39 cellular contexts compared by ENCODE assay signal in the genomic region with DNA sequence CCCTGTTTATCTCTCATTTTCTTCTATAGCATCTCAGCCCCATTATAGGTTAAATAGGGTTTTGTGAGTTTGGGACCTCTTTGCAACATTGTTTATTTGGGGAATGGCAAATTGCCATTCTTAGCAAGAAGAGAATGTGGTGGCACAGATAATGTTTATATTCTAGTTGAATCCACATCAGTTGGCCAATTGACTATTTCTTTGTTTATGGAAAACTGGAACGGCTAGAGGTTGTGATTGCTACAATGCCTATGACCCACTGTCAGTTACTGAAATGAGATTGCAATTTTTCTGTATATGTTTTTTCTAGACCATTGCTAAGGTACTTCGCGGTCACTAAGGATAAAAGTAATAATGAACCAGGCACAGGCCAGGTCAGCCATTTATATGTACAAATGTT. TPM values are rescaled to one million over a fixed set of nuclear protein-coding genes. Genes with fewer than 3 reads are reported as not detected.
"Had no signal": no experiment of that assay in that cellular context is flagged by ENCODE, and none has a peak within 500 bp of the region (broad histone marks: within the 10 kb centered on the region; RNA-seq: fewer than 3 reads in every experiment).

No MANE protein-coding gene starts in this region.

- H3K27ac Mint-ChIP-seq: activated naive CD4-positive, alpha-beta T cell treated with anti-CD3 and anti-CD28 coated beads for 36 hours; activated naive CD4-positive, alpha-beta T cell treated with anti-CD3 and anti-CD28 coated beads, Interleukin-2, amount 10 ng/mL, durations not matched to agents 7 days and 5 days; activated naive CD4-positive, alpha-beta T cell treated with anti-CD3 and anti-CD28 coated beads, Interleukin-2, amount 50 U/mL, for 24 hours; activated naive CD4-positive, alpha-beta T cell treated with anti-CD3 and anti-CD28 coated beads, Interleukin-2, amount 50 U/mL, for 72 hours; activated naive CD8-positive, alpha-beta T cell; activated naive CD8-positive, alpha-beta T cell treated with anti-CD3 and anti-CD28 coated beads for 36 hours; activated naive CD8-positive, alpha-beta T cell treated with anti-CD3 and anti-CD28 coated beads, Interleukin-2, amount 10 ng/mL, durations not matched to agents 7 days and 5 days; activated naive CD8-positive, alpha-beta T cell treated with anti-CD3 and anti-CD28 coated beads, Interleukin-2, amount 50 U/mL, for 24 hours; activated T-cell treated with anti-CD3 and anti-CD28 coated beads, Interleukin-2, amount 50 U/mL, for 24 hours; activated T-cell treated with anti-CD3 and anti-CD28 coated beads, Interleukin-2, amount 50 U/mL, for 72 hours; activated T-helper 1 cell treated with anti-CD3 and anti-CD28 coated beads, Interleukin-12 subunit alpha, Interleukin-12 subunit beta, Interleukin-2, Interleukin-4 antibody, amounts not matched to agents 30 ng/mL and 10 ng/mL and 1 ng/mL, durations not matched to agents 14 hours and 24 hours and 36 hours; activated T-helper 17 cell treated with anti-CD3 and anti-CD28 coated beads, Interleukin-2, amount 50 U/mL, for 72 hours; activated T-helper 2 cell treated with anti-CD3 and anti-CD28 coated beads, Interferon-gamma antibody, Interleukin-2, Interleukin-4, amounts not matched to agents 10 μg/mL and 5 μg/mL and 100 μg/mL, durations not matched to agents 14 hours and 24 hours and 36 hours; brain had no signal

- DNase-seq: activated effector memory CD4-positive, alpha-beta T cell treated with anti-CD3 and anti-CD28 coated beads, Interleukin-2, amount 50 U/mL, for 16 hours; activated effector memory CD4-positive, alpha-beta T cell treated with Interleukin-2 at 50 U/mL for 16 hours; activated gamma-delta T cell; activated gamma-delta T cell treated with Interleukin-2 at 50 U/mL for 16 hours; activated naive CD4-positive, alpha-beta T cell; activated naive CD4-positive, alpha-beta T cell treated with anti-CD3 and anti-CD28 coated beads for 36 hours; activated naive CD4-positive, alpha-beta T cell treated with anti-CD3 and anti-CD28 coated beads, Interleukin-2, amount 10 ng/mL, durations not matched to agents 7 days and 5 days; activated naive CD4-positive, alpha-beta T cell treated with anti-CD3 and anti-CD28 coated beads, Interleukin-2, amount 50 U/mL, for 16 hours; activated naive CD4-positive, alpha-beta T cell treated with Interleukin-2 at 50 U/mL for 16 hours; activated naive CD8-positive, alpha-beta T cell treated with anti-CD3 and anti-CD28 coated beads for 36 hours; activated naive CD8-positive, alpha-beta T cell treated with anti-CD3 and anti-CD28 coated beads, Interleukin-2, amount 10 ng/mL, durations not matched to agents 7 days and 5 days; activated naive CD8-positive, alpha-beta T cell treated with anti-CD3 and anti-CD28 coated beads, Interleukin-2, amount 50 U/mL, for 24 hours; activated T-cell treated with anti-CD3 and anti-CD28 coated beads for 4 hours; activated T-cell treated with anti-CD3 and anti-CD28 coated beads, Interleukin-2, amount 50 U/mL, for 1 hour; activated T-cell treated with anti-CD3 and anti-CD28 coated beads, Interleukin-2, amount 50 U/mL, for 24 hours; activated T-cell treated with anti-CD3 and anti-CD28 coated beads, Interleukin-2, amount 50 U/mL, for 4 hours; activated T-cell treated with anti-CD3 and anti-CD28 coated beads, Interleukin-2, amount 50 U/mL, for 48 hours; activated T-cell treated with anti-CD3 and anti-CD28 coated beads, Interleukin-2, amount 50 U/mL, for 72 hours; adrenal gland; amniotic stem cell; amygdala; anterior cingulate cortex; aorta; body of pancreas; brain microvascular endothelial cell; caudate nucleus; central memory CD4-positive, alpha-beta T cell; cerebellar nuclear complex had no signal

- H3K9me3 Mint-ChIP-seq: activated naive CD4-positive, alpha-beta T cell treated with anti-CD3 and anti-CD28 coated beads, Interleukin-2, amount 50 U/mL, for 24 hours; activated T-helper 1 cell treated with anti-CD3 and anti-CD28 coated beads, Interleukin-12 subunit alpha, Interleukin-12 subunit beta, Interleukin-2, Interleukin-4 antibody, amounts not matched to agents 30 ng/mL and 10 ng/mL and 1 ng/mL, durations not matched to agents 14 hours and 24 hours and 36 hours; activated T-helper 2 cell treated with anti-CD3 and anti-CD28 coated beads, Interferon-gamma antibody, Interleukin-2, Interleukin-4, amounts not matched to agents 10 μg/mL and 5 μg/mL and 100 μg/mL, durations not matched to agents 14 hours and 24 hours and 36 hours had no signal

- H3K27ac ChIP-seq: adrenal gland, ascending aorta, body of pancreas, brain microvascular endothelial cell, breast epithelium, cardiac muscle cell had no signal

- H3K4me3 ChIP-seq: adrenal gland, ascending aorta, body of pancreas, breast epithelium, cardiac muscle cell had no signal

- H3K9me3 ChIP-seq: adrenal gland, ascending aorta, body of pancreas had no signal

- ATAC-seq: activated naive CD4-positive, alpha-beta T cell treated with anti-CD3 and anti-CD28 coated beads, Interleukin-2, amount 50 U/mL, for 72 hours; activated naive CD8-positive, alpha-beta T cell treated with anti-CD3 and anti-CD28 coated beads, Interleukin-2, amount 50 U/mL, for 24 hours; activated T-cell treated with anti-CD3 and anti-CD28 coated beads, Interleukin-2, amount 50 U/mL, for 4 hours; activated T-cell treated with anti-CD3 and anti-CD28 coated beads, Interleukin-2, amount 50 U/mL, for 72 hours; activated T-helper 17 cell treated with anti-CD3 and anti-CD28 coated beads, Interleukin-2, amount 50 U/mL, for 72 hours; body of pancreas had no signal

- H3K36me3 ChIP-seq: adrenal gland, ascending aorta, brain microvascular endothelial cell, breast epithelium, cardiac muscle cell had no signal

- H3K36me3 Mint-ChIP-seq: activated naive CD4-positive, alpha-beta T cell treated with anti-CD3 and anti-CD28 coated beads, Interleukin-2, amount 10 ng/mL, durations not matched to agents 7 days and 5 days; activated naive CD4-positive, alpha-beta T cell treated with anti-CD3 and anti-CD28 coated beads, Interleukin-2, amount 50 U/mL, for 24 hours; activated naive CD8-positive, alpha-beta T cell; activated naive CD8-positive, alpha-beta T cell treated with anti-CD3 and anti-CD28 coated beads for 36 hours; activated naive CD8-positive, alpha-beta T cell treated with anti-CD3 and anti-CD28 coated beads, Interleukin-2, amount 10 ng/mL, durations not matched to agents 7 days and 5 days; brain had no signal

- H3K4me1 Mint-ChIP-seq: activated naive CD4-positive, alpha-beta T cell treated with anti-CD3 and anti-CD28 coated beads, Interleukin-2, amount 10 ng/mL, durations not matched to agents 7 days and 5 days; activated naive CD4-positive, alpha-beta T cell treated with anti-CD3 and anti-CD28 coated beads, Interleukin-2, amount 50 U/mL, for 24 hours; activated naive CD8-positive, alpha-beta T cell treated with anti-CD3 and anti-CD28 coated beads for 36 hours; activated naive CD8-positive, alpha-beta T cell treated with anti-CD3 and anti-CD28 coated beads, Interleukin-2, amount 10 ng/mL, durations not matched to agents 7 days and 5 days; activated naive CD8-positive, alpha-beta T cell treated with anti-CD3 and anti-CD28 coated beads, Interleukin-2, amount 50 U/mL, for 24 hours; activated T-helper 17 cell treated with anti-CD3 and anti-CD28 coated beads, Interleukin-2, amount 50 U/mL, for 72 hours; brain; central memory CD8-positive, alpha-beta T cell had no signal

- H3K4me1 ChIP-seq: adrenal gland, ascending aorta, body of pancreas, breast epithelium had no signal

- H3K27me3 Mint-ChIP-seq: activated naive CD4-positive, alpha-beta T cell treated with anti-CD3 and anti-CD28 coated beads, Interleukin-2, amount 10 ng/mL, durations not matched to agents 7 days and 5 days; brain had no signal

- H3K27me3 ChIP-seq: adrenal gland, ascending aorta, body of pancreas, brain microvascular endothelial cell, breast epithelium had no signal

- H3K4me3 Mint-ChIP-seq: activated naive CD4-positive, alpha-beta T cell treated with anti-CD3 and anti-CD28 coated beads for 36 hours; activated naive CD4-positive, alpha-beta T cell treated with anti-CD3 and anti-CD28 coated beads, Interleukin-2, amount 10 ng/mL, durations not matched to agents 7 days and 5 days; activated naive CD4-positive, alpha-beta T cell treated with anti-CD3 and anti-CD28 coated beads, Interleukin-2, amount 50 U/mL, for 24 hours; activated naive CD8-positive, alpha-beta T cell; activated naive CD8-positive, alpha-beta T cell treated with anti-CD3 and anti-CD28 coated beads for 36 hours; activated naive CD8-positive, alpha-beta T cell treated with anti-CD3 and anti-CD28 coated beads, Interleukin-2, amount 10 ng/mL, durations not matched to agents 7 days and 5 days; activated naive CD8-positive, alpha-beta T cell treated with anti-CD3 and anti-CD28 coated beads, Interleukin-2, amount 50 U/mL, for 24 hours; activated T-cell treated with anti-CD3 and anti-CD28 coated beads, Interleukin-2, amount 50 U/mL, for 24 hours; activated T-cell treated with anti-CD3 and anti-CD28 coated beads, Interleukin-2, amount 50 U/mL, for 4 hours; activated T-cell treated with anti-CD3 and anti-CD28 coated beads, Interleukin-2, amount 50 U/mL, for 72 hours; activated T-helper 1 cell treated with anti-CD3 and anti-CD28 coated beads, Interleukin-12 subunit alpha, Interleukin-12 subunit beta, Interleukin-2, Interleukin-4 antibody, amounts not matched to agents 30 ng/mL and 10 ng/mL and 1 ng/mL, durations not matched to agents 14 hours and 24 hours and 36 hours; activated T-helper 17 cell treated with anti-CD3 and anti-CD28 coated beads, Interleukin-2, amount 50 U/mL, for 72 hours; brain; central memory CD8-positive, alpha-beta T cell had no signal

RNA-seq across cellular contexts. Expression of a gene that starts 44.6 kb away (rescaled TPM):
- total RNA-seq: ascending aorta had no signal
- polyA plus RNA-seq: aorta had no signal
